ENCODE assay signal across 27 cellular contexts in the genomic region with DNA sequence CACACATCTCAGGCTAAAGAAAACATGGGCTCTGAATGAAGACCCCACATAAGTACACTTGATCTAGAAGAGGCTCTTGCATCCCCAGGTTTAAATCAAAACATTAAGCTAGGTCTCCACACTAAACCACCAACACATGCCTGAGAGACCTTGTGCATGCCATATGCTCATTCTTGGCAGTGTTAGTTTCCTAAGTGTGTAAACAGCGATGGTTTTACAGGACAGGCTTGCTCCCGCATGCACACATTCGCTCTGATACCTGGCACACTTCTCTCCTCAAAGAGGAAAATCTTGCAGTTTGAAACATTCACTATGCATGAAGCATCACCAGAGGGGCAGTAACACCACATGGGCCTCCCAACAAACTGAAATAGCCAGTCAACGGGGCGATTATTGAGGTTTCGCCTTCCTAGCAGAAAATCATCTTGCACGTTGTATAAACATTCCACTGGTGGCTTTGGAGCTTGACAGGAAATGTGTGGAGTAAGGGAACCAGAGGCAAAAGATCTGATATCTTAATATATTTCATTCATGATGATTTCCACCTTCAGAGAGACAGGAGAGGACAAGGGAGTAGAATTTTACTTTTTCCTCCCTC. TPM values are rescaled to one million over a fixed set of nuclear protein-coding genes. Genes with fewer than 3 reads are reported as not detected.
DNase-seq lines count a peak whose midpoint lies in the region; ATAC-seq and TF ChIP-seq lines count a peak whose summit lies in the region.
"Had no signal": no experiment of that assay in that cellular context is flagged by ENCODE, and none has a peak within 500 bp of the region (broad histone marks: within the 10 kb centered on the region; RNA-seq: fewer than 3 reads in every experiment).

No MANE protein-coding gene starts in this region.

- no TSS peak for BruUV-seq in IMR-90 (replicated peaks; lab: Mats Ljungman, UMichigan)

- peaks cover 15% of the 10 kb centered on the region for H3K9me1 ChIP-seq in IMR-90 (ENCODE audit: insufficient read depth, low read length)

- TF ChIP-seq RAD21 in IMR-90 (IDR thresholded peaks at IDR 0.05; ENCODE audit: low read length), result no peak

- H3K56ac ChIP-seq in IMR-90 (ENCODE audit: extremely low read depth, insufficient read depth, low read length), result no peak overlapping the region

- no peaks in the 10 kb centered on the region for H3K9me2 ChIP-seq in MM.1S (replicated peaks; ENCODE audit: insufficient read depth, low read length)

- no peak overlapping the region for H2AK9ac ChIP-seq in IMR-90 (replicated peaks; ENCODE audit: low read depth, low read length, poor library complexity)

- no peak overlapping the region for H2AK5ac ChIP-seq in IMR-90 (ENCODE audit: low read depth, low read length)

- intact Hi-C loops in IMR-90 (cut with micrococcal nuclease), result no loop called here
- intact Hi-C loops in prostate gland (cut with DNase I), result no loop called here
- intact Hi-C loops in posterior cingulate gyrus (cut with DNase I), result no loop called here

- H4K8ac ChIP-seq in IMR-90 (ENCODE audit: low read depth in 2 of 2, low read length in 2 of 2), result no peak overlapping the region

- H2BK120ac ChIP-seq in IMR-90 (ENCODE audit: low read depth, low read length), result no peak overlapping the region

- H3K4me2 ChIP-seq in IMR-90 (ENCODE audit: low read depth, low read length) (no peak overlapping the region), MM.1S (ENCODE audit: low read depth, low read length) (no peak overlapping the region)

- no peak for TF ChIP-seq POLR2A in IMR-90 (IDR thresholded peaks at IDR 0.05; ENCODE audit: low read depth, low read length)
- TF ChIP-seq POLR2A in prostate gland (IDR thresholded peaks at IDR 0.05), result no peak

- H3K4me3 ChIP-seq in IMR-90 (ENCODE audit: insufficient read depth, low read depth, low read length) (no peak overlapping the region), astrocyte of the spinal cord (ENCODE audit: low read depth, low read length) (no peak overlapping the region), prostate gland (no peak overlapping the region), MM.1S (ENCODE audit: low read length) (no peak overlapping the region)
- H3K4me3 ChIP-seq: sigmoid colon, tibial nerve had no signal

- no peaks in the 10 kb centered on the region for H3K27me3 Mint-ChIP-seq in activated naive CD8-positive, alpha-beta T cell treated with anti-CD3 and anti-CD28 coated beads, Interleukin-2, amount 50 U/mL, for 24 hours
- H3K27me3 Mint-ChIP-seq: activated naive CD8-positive, alpha-beta T cell had no signal

- no peak overlapping the region for H4K5ac ChIP-seq in IMR-90 (ENCODE audit: low read depth, low read length)

- no peaks in the 10 kb centered on the region for H3K36me3 Mint-ChIP-seq in activated naive CD8-positive, alpha-beta T cell treated with anti-CD3 and anti-CD28 coated beads, Interleukin-2, amount 50 U/mL, for 24 hours (ENCODE audit: low read depth)
- H3K36me3 Mint-ChIP-seq: activated naive CD8-positive, alpha-beta T cell; CD14-positive monocyte; mesothelial cell of epicardium had no signal

- H3K27ac Mint-ChIP-seq in activated naive CD8-positive, alpha-beta T cell treated with anti-CD3 and anti-CD28 coated beads, Interleukin-2, amount 50 U/mL, for 24 hours, result no peak overlapping the region
- H3K27ac Mint-ChIP-seq: activated naive CD8-positive, alpha-beta T cell; CD14-positive monocyte; endodermal cell; mesothelial cell of epicardium; T-helper 2 cell treated with Interferon-gamma antibody and Interleukin-4, amounts not matched to agents 5 μg/mL and 100 μg/mL, for 36 hours had no signal

- H3K36me3 ChIP-seq in IMR-90 (ENCODE audit: control insufficient read depth, insufficient read depth, low read length) (no peaks in the 10 kb centered on the region), prostate gland (no peaks in the 10 kb centered on the region), MM.1S (replicated peaks; ENCODE audit: insufficient read depth, low read length) (no peaks in the 10 kb centered on the region)
- H3K36me3 ChIP-seq: sigmoid colon, tibial nerve had no signal

- H3K23ac ChIP-seq in IMR-90 (ENCODE audit: low read depth, low read length), result no peak overlapping the region

- H3K4me1 ChIP-seq in IMR-90 (ENCODE audit: control insufficient read depth, insufficient read depth, low read length) (peaks cover 13% of the 10 kb centered on the region), prostate gland (replicated peaks) (no peaks in the 10 kb centered on the region), MM.1S (ENCODE audit: low read length) (no peaks in the 10 kb centered on the region)
- H3K4me1 ChIP-seq: Caco-2 had no signal

- TF ChIP-seq CTCF in IMR-90 (conservative IDR thresholded peaks at IDR 0.05; ENCODE audit: low read depth, low read length), result no peak
- TF ChIP-seq CTCF in astrocyte of the spinal cord (IDR thresholded peaks at IDR 0.05; ENCODE audit: low read depth, low read length), result no peak
- no peak for TF ChIP-seq CTCF in prostate gland (IDR thresholded peaks at IDR 0.05)
- no peak for TF ChIP-seq CTCF in MM.1S (IDR thresholded peaks at IDR 0.05; ENCODE audit: low read length)

- no peaks in the 10 kb centered on the region for H3F3A ChIP-seq in MM.1S (ENCODE audit: insufficient read depth, low read length)

- no peak overlapping the region for H3K18ac ChIP-seq in IMR-90 (ENCODE audit: low read depth, low read length)

- H4K20me1 ChIP-seq in IMR-90 (ENCODE audit: insufficient read depth, low read length), result peaks cover 12% of the 10 kb centered on the region; the same call in 1 of the 2 replicates
- no peaks in the 10 kb centered on the region for H4K20me1 ChIP-seq in MM.1S (ENCODE audit: insufficient read depth, low read length)

- H3K27me3 ChIP-seq in IMR-90 (ENCODE audit: control insufficient read depth, insufficient read depth, low read length) (peaks cover 4% of the 10 kb centered on the region; the same call in 1 of the 2 replicates), prostate gland (replicated peaks; ENCODE audit: insufficient read depth) (no peaks in the 10 kb centered on the region), MM.1S (replicated peaks; ENCODE audit: insufficient read depth, low read length) (no peaks in the 10 kb centered on the region)
- H3K27me3 ChIP-seq: sigmoid colon, tibial nerve had no signal

- no peak overlapping the region for H2BK15ac ChIP-seq in IMR-90 (ENCODE audit: low read depth, low read length)

- DNase-seq in Daoy (ENCODE audit: low read depth), result peak; percentile 39
- peak; percentile 39 for DNase-seq in IMR-90
- peak; percentile 30 for DNase-seq in astrocyte of the spinal cord (ENCODE audit: low read depth, low spot score)
- DNase-seq in prostate gland (ENCODE audit: low spot score), result peak; percentile 15
- no peak for DNase-seq in activated naive CD8-positive, alpha-beta T cell treated with anti-CD3 and anti-CD28 coated beads, Interleukin-2, amount 50 U/mL, for 24 hours
- DNase-seq in MM.1S, result no peak
- DNase-seq in posterior cingulate gyrus, result no peak
- DNase-seq: activated CD4-positive, alpha-beta T cell treated with anti-CD3 and anti-CD28 coated beads for 4 hours; activated T-cell treated with anti-CD3 and anti-CD28 coated beads for 4 hours; anterior cingulate cortex; Caco-2; caudate nucleus; dermis blood vessel endothelial cell; endodermal cell; foreskin fibroblast; H7; head of caudate nucleus; KBM-7; NCI-H2107; sigmoid colon; stimulated activated CD4-positive, alpha-beta T cell treated with anti-CD3 and anti-CD28 coated beads, Interleukin-4, amount 100 ng/mL, for 24 hours had no signal

- no peaks in the 10 kb centered on the region for H3K79me2 ChIP-seq in MM.1S (ENCODE audit: low read length)

- POLR2A ChIA-PET in IMR-90 (lab: Charles Lee; ENCODE audit: unreplicated experiment), result no interaction called here

- ATAC-seq in IMR-90 (ENCODE audit: low read depth), result no peak
- no peak for ATAC-seq in activated naive CD8-positive, alpha-beta T cell treated with anti-CD3 and anti-CD28 coated beads, Interleukin-2, amount 50 U/mL, for 24 hours
- ATAC-seq: esophagus mucosa had no signal

- H2AFZ ChIP-seq in IMR-90 (replicated peaks; ENCODE audit: low read length, poor library complexity) (no peak overlapping the region), MM.1S (ENCODE audit: low read length) (no peak overlapping the region)

- dilution Hi-C loops in IMR-90 (cut with HindIII; ENCODE audit: low sequenced_read_pairs, unreplicated experiment), result no loop called here

- H3K9me3 Mint-ChIP-seq in activated naive CD8-positive, alpha-beta T cell treated with anti-CD3 and anti-CD28 coated beads, Interleukin-2, amount 50 U/mL, for 24 hours, result no peaks in the 10 kb centered on the region
- H3K9me3 Mint-ChIP-seq: CD14-positive monocyte; endodermal cell; mesothelial cell of epicardium; T-helper 2 cell treated with Interferon-gamma antibody and Interleukin-4, amounts not matched to agents 5 μg/mL and 100 μg/mL, for 36 hours had no signal

- H3K27ac ChIP-seq in IMR-90 (ENCODE audit: insufficient read depth, low read length) (no peak overlapping the region), prostate gland (no peak overlapping the region), MM.1S (ENCODE audit: low read length) (no peak overlapping the region)
- H3K27ac ChIP-seq: sigmoid colon, tibial nerve had no signal

- 90% methylated on average over 2 of the region's 7 CpGs; no CpG with 5 or more reads in 1 of the 2 experiments for whole genome bisulfite sequencing in IMR-90 (ENCODE audit: extremely low coverage in 2 of 2, insufficient read length in 1 of 2), 2 experiments
- 40% methylated on average over 7 of the region's 7 CpGs for WGBS in prostate gland

- no peak overlapping the region for H3K4ac ChIP-seq in IMR-90 (ENCODE audit: low read depth, low read length)

- no peak overlapping the region for H2BK5ac ChIP-seq in IMR-90 (ENCODE audit: low read depth, low read length, poor library complexity, severe bottlenecking)

- H3K4me1 Mint-ChIP-seq in activated naive CD8-positive, alpha-beta T cell treated with anti-CD3 and anti-CD28 coated beads, Interleukin-2, amount 50 U/mL, for 24 hours, result peaks cover 31% of the 10 kb centered on the region

- in situ Hi-C loops in IMR-90 (cut with MboI; ENCODE audit: low sequenced_read_pairs) (no loop called here), astrocyte of the spinal cord (cut with HindIII; ENCODE audit: low sequenced_read_pairs) (no loop called here)

- no peaks in the 10 kb centered on the region; a peak in 1 of 4 replicates for H3K79me1 ChIP-seq in IMR-90 (ENCODE audit: low read depth in 1 of 2, low read length in 2 of 2)

- no peak overlapping the region for H3K4me3 Mint-ChIP-seq in activated naive CD8-positive, alpha-beta T cell treated with anti-CD3 and anti-CD28 coated beads, Interleukin-2, amount 50 U/mL, for 24 hours
- H3K4me3 Mint-ChIP-seq: activated naive CD8-positive, alpha-beta T cell; CD14-positive monocyte; endodermal cell; mesothelial cell of epicardium; T-helper 2 cell treated with Interferon-gamma antibody and Interleukin-4, amounts not matched to agents 5 μg/mL and 100 μg/mL, for 36 hours had no signal

- H3K14ac ChIP-seq in IMR-90 (replicated peaks; ENCODE audit: low read depth, low read length), result no peak overlapping the region

- H3K9ac ChIP-seq in IMR-90 (ENCODE audit: low read depth, low read length), result no peak overlapping the region
- no peak overlapping the region for H3K9ac ChIP-seq in MM.1S (ENCODE audit: low read length)

- H3K9me3 ChIP-seq in IMR-90 (ENCODE audit: control insufficient read depth, insufficient read depth, low read length) (no peaks in the 10 kb centered on the region), prostate gland (no peaks in the 10 kb centered on the region), MM.1S (replicated peaks; ENCODE audit: insufficient read depth, low read length) (no peaks in the 10 kb centered on the region)
- H3K9me3 ChIP-seq: Caco-2, sigmoid colon, tibial nerve had no signal

- no peak overlapping the region for H2BK20ac ChIP-seq in IMR-90 (ENCODE audit: low read depth, low read length)

- H4K91ac ChIP-seq in IMR-90 (ENCODE audit: insufficient read depth, low read depth, low read length), result no peak overlapping the region

- CTCF ChIA-PET in IMR-90 (lab: Yijun Ruan, JAX), result no interaction called here

RNA-seq across cellular contexts. Expression of gene ABTB2, which starts 52.6 kb away (rescaled TPM):
- total RNA-seq in Daoy (2014; rRNA removed; shearing (Covaris generic)), result 9.3 and 11.4 TPM in 2 replicates
- total RNA-seq in IMR-90 (2012; rRNA removed) (0.18 and 0.28 TPM in 2 replicates), prostate gland (10 to 100 TPM in 1 of 2 donors, 1 to 10 TPM in 1; 3.0 to 13.7 TPM)
- 2.0 and 2.2 TPM in 2 replicates for polyA plus RNA-seq in IMR-90 (2012; rRNA removed)
- polyA plus RNA-seq in IMR-90 (2012; cell fraction: cytosol; rRNA removed), result 1.2 and 1.9 TPM in 2 replicates
- 2.8 and 5.6 TPM in 2 replicates for polyA plus RNA-seq in IMR-90 (2012; cell fraction: nucleus; rRNA removed; ENCODE audit: low replicate concordance)

Comparison
In these comparisons a context has a peak if more than half of its experiments do, and no peak if none do; other contexts are left out.
1. DNase-seq: peak in Daoy (single experiment), IMR-90 (single experiment), astrocyte of the spinal cord (single experiment) and prostate gland (single experiment); none in activated naive CD8-positive, alpha-beta T cell treated with anti-CD3 and anti-CD28 coated beads, Interleukin-2, amount 50 U/mL, for 24 hours (single experiment), MM.1S (single experiment) and posterior cingulate gyrus (0 of 10).